26 cellular contexts compared by ENCODE assay signal in genomic region chr2:61582191-61582590, GRCh38. TPM values are rescaled to one million over a fixed set of nuclear protein-coding genes. Genes with fewer than 3 reads are reported as not detected.
DNase-seq lines count a peak whose midpoint lies in the region; ATAC-seq, FAIRE-seq and TF ChIP-seq lines count a peak whose summit lies in the region.
"Had no signal": no experiment of that assay in that cellular context is flagged by ENCODE, and none has a peak within 500 bp of the region (broad histone marks: within the 10 kb centered on the region; RNA-seq: fewer than 3 reads in every experiment).

No MANE protein-coding gene starts in this region.

- H2BK15ac ChIP-seq in H1 (ENCODE audit: low read length) = no peak overlapping the region

- no peak overlapping the region for H2BK12ac ChIP-seq in H1 (ENCODE audit: low read depth, low read length)

- no peak overlapping the region for H3K14ac ChIP-seq in H1 (ENCODE audit: insufficient read length)

- no peaks in the 10 kb centered on the region for H3K27me3 ChIP-seq in GM06990 (replicated peaks; ENCODE audit: control insufficient read depth, insufficient read depth, low read length)
- H3K27me3 ChIP-seq in HUES6 (ENCODE audit: control insufficient read depth, insufficient read depth, low read length) = no peaks in the 10 kb centered on the region
- no peaks in the 10 kb centered on the region for H3K27me3 ChIP-seq in H1 (replicated peaks in 1 of 4; ENCODE audit: control insufficient read depth in 3 of 4, extremely low read depth in 1 of 4, insufficient read depth in 3 of 4, low read length in 3 of 4)
- no peaks in the 10 kb centered on the region for H3K27me3 ChIP-seq in BE2C
- H3K27me3 ChIP-seq: heart right ventricle had no signal

- WGBS in H1 (ENCODE audit: extremely low coverage in 1 of 2, insufficient coverage in 1 of 2, insufficient read length in 1 of 2, insufficient replicate concordance in 2 of 2, low coverage in 1 of 2, low lambda C conversion rate in 2 of 2, missing lambda C conversion rate in 1 of 2), 2 experiments = 11% methylated on average over 3 of the region's 3 CpGs; no CpG with 5 or more reads in 1 of the 2 experiments

- no peak overlapping the region for H4K8ac ChIP-seq in H1 (ENCODE audit: extremely low read depth, insufficient read depth, low read length)

- no peak for ATAC-seq in GM19328 (IDR thresholded peaks at IDR 0.05; ENCODE audit: unreplicated experiment)
- ATAC-seq: heart right ventricle; stimulated activated naive B cell treated with anti-CD40 and anti-IgM and Interleukin-4, amounts not matched to agents 10 μg/mL and 1 μg/mL and 100 μg/mL, for 72 hours; T-cell had no signal

- DNase-seq in GM06990 (ENCODE audit: extremely low read depth, insufficient read length) = peak; percentile 26
- peak in 1 of 2 experiments; percentile 72 for DNase-seq in H1 (ENCODE audit: low read depth in 1 of 2, low spot score in 2 of 2)
- DNase-seq in left kidney (ENCODE audit: low read depth, low spot score) = peak; percentile 9
- DNase-seq in NCI-H1436 (lab: John Stamatoyannopoulos, UW) = no peak
- no peak for DNase-seq in glomerular visceral epithelial cell (ENCODE audit: extremely low spot score)
- no peak for DNase-seq in BE2C
- DNase-seq: activated CD4-positive, alpha-beta T cell treated with anti-CD3 and anti-CD28 coated beads for 1 hour; activated naive CD4-positive, alpha-beta T cell treated with anti-CD3 and anti-CD28 coated beads, Interleukin-2, amount 10 ng/mL, durations not matched to agents 7 days and 5 days; activated T-cell treated with anti-CD3 and anti-CD28 coated beads, Interleukin-2, amount 50 U/mL, for 48 hours; anterior cingulate cortex; caudate nucleus; CD4-positive, CD25-positive, alpha-beta regulatory T cell; dermis blood vessel endothelial cell; GOT3; heart right ventricle; NCI-H2171 treated with DMSO at 0.1 percent for 48 hours; NCI-H82; nucleus accumbens; PC-9; SIG-M5; small intestine; stimulated activated naive B cell treated with anti-CD40 and anti-IgM and Interleukin-4, amounts not matched to agents 10 μg/mL and 1 μg/mL and 100 μg/mL, for 72 hours; T-cell had no signal

- TF ChIP-seq EP300 in H1 (IDR thresholded peaks at IDR 0.05; ENCODE audit: borderline replicate concordance in 1 of 2, low read depth in 2 of 2, low read length in 2 of 2) = peak in 1 of 2 experiments; percentile 79; a peak in 2 of 3 replicates

- no peak overlapping the region for H4K91ac ChIP-seq in H1 (replicated peaks; ENCODE audit: insufficient read length, low read length)

- H3K23me2 ChIP-seq in H1 (ENCODE audit: low read depth, low read length) = no peaks in the 10 kb centered on the region

- no peak overlapping the region for H2BK5ac ChIP-seq in H1 (ENCODE audit: low read depth, low read length)

- peak in 1 of 2 experiments; percentile 10; a peak in 1 of 4 replicates for TF ChIP-seq RAD21 in H1 (IDR thresholded peaks at IDR 0.05 in 1 of 2, conservative IDR thresholded peaks at IDR 0.05 in 1 of 2; ENCODE audit: low read depth in 2 of 2, low read length in 2 of 2)

- POLR2A ChIA-PET in H1 (lab: Charles Lee; ENCODE audit: partially characterized antibody) = interaction anchor here (0.7 to 2.6 kb wide), 7 partner anchors 15 to 106 kb away, joined by 3 to 13 read pairs (median 3); partner anchors contain the start of gene XPO1

- H2AFZ ChIP-seq in H1 (ENCODE audit: low read length) = no peak overlapping the region; the same call in 1 of the 2 replicates
- H2AFZ ChIP-seq: PC-9 had no signal

- no peak overlapping the region for H3K4ac ChIP-seq in H1 (replicated peaks; ENCODE audit: insufficient read length, low read depth, low read length)

- no peaks in the 10 kb centered on the region for H3K9me3 ChIP-seq in HUES6 (ENCODE audit: control insufficient read depth, insufficient read depth, low read depth, low read length)
- H3K9me3 ChIP-seq in H1 (ENCODE audit: insufficient read depth in 2 of 2, low read depth in 1 of 2, low read length in 1 of 2) = no peaks in the 10 kb centered on the region
- no peaks in the 10 kb centered on the region for H3K9me3 ChIP-seq in BE2C
- H3K9me3 ChIP-seq: heart right ventricle had no signal

- FAIRE-seq in H1 (lab: Jason Lieb, UNC) = peak; percentile 90
- FAIRE-seq: endothelial cell of umbilical vein, small intestine had no signal

- H3K36me3 ChIP-seq in GM06990 (ENCODE audit: control insufficient read depth, insufficient read depth, low read length) (no peaks in the 10 kb centered on the region), HUES6 (ENCODE audit: control insufficient read depth, insufficient read depth, low read length) (no peaks in the 10 kb centered on the region), H1 (ENCODE audit: control insufficient read depth in 2 of 4, insufficient read depth in 4 of 4, low read length in 3 of 4) (no peaks in the 10 kb centered on the region), BE2C (no peaks in the 10 kb centered on the region)
- H3K36me3 ChIP-seq: heart right ventricle had no signal

- H2AK5ac ChIP-seq in H1 (ENCODE audit: low read depth, low read length) = no peak overlapping the region

- H3K79me2 ChIP-seq in H1 (ENCODE audit: control insufficient read depth in 1 of 2, insufficient read depth in 2 of 2, low read length in 2 of 2) = no peaks in the 10 kb centered on the region

- TF ChIP-seq CTCF in GM06990 (IDR thresholded peaks at IDR 0.05; ENCODE audit: insufficient read depth, low read length, poor library complexity, severe bottlenecking) (no peak), H1 (IDR thresholded peaks at IDR 0.05; ENCODE audit: control extremely low read depth in 1 of 3, insufficient read depth in 1 of 3, low read depth in 1 of 3, low read length in 3 of 3) (no peak), BE2C (IDR thresholded peaks at IDR 0.05; ENCODE audit: low read depth, low read length) (no peak)

- CTCF ChIA-PET in H1 (lab: Charles Lee; ENCODE audit: partially characterized antibody) = interaction anchor here (0.9 to 1.1 kb wide), 3 partner anchors 16 to 21 kb away, joined by 3 read pairs; no protein-coding TSS in a partner anchor

- TF ChIP-seq POLR2A in H1 (IDR thresholded peaks at IDR 0.05; ENCODE audit: control extremely low read depth in 1 of 2, low read depth in 2 of 2, low read length in 2 of 2) = no peak; a peak in 1 of 3 replicates

- no peak overlapping the region for H2BK120ac ChIP-seq in H1 (replicated peaks; ENCODE audit: low read depth, low read length)

- H2BK20ac ChIP-seq in H1 (ENCODE audit: low read length) = no peak overlapping the region

- no peak overlapping the region; the same call in 1 of the 2 replicates for H3K18ac ChIP-seq in H1 (ENCODE audit: extremely low read depth, low read length)

- peak overlapping the region; percentile 71 for H3K9ac ChIP-seq in HUES6 (ENCODE audit: low read length)
- H3K9ac ChIP-seq in H1 (replicated peaks in 1 of 4; ENCODE audit: extremely low read depth in 1 of 4, low read depth in 3 of 4, low read length in 3 of 4) = peak overlapping the region in 2 of 4 experiments; percentile 11 to 14; a peak in 1 of 7 replicates

- H3K4me3 ChIP-seq in GM06990 (replicated peaks; ENCODE audit: low read depth, low read length) (no peak overlapping the region), HUES6 (ENCODE audit: low read depth, low read length) (no peak overlapping the region), H1 (ENCODE audit: extremely low read depth in 1 of 4, insufficient read depth in 2 of 4, low read depth in 3 of 4, low read length in 4 of 4) (peak overlapping the region in 1 of 4 experiments; percentile 3; a peak in 2 of 8 replicates), BE2C (ENCODE audit: low read depth, low read length) (no peak overlapping the region)
- H3K4me3 ChIP-seq: heart right ventricle, PC-9 had no signal

- H3K4me2 ChIP-seq in H1 (ENCODE audit: insufficient read depth in 1 of 2, low read depth in 2 of 2, low read length in 2 of 2) = peak overlapping the region; percentile 35 to 49; a peak in 3 of 4 replicates
- H3K4me2 ChIP-seq: PC-9 had no signal

- no peak overlapping the region for H3K56ac ChIP-seq in H1 (replicated peaks; ENCODE audit: insufficient read length, low read depth, low read length)

- H4K5ac ChIP-seq in H1 (ENCODE audit: insufficient read length, low read depth, low read length) = peak overlapping the region; percentile 84

- H3K4me1 ChIP-seq in HUES6 (ENCODE audit: control insufficient read depth, insufficient read depth, low read length) = peaks cover 23% of the 10 kb centered on the region
- H3K4me1 ChIP-seq in H1 (replicated peaks in 1 of 4; ENCODE audit: control insufficient read depth in 3 of 4, insufficient read depth in 4 of 4, low read length in 3 of 4) = peaks cover 0 to 13% (median 5%) of the 10 kb centered on the region in 4 experiments; a peak in 4 of 7 replicates
- no peaks in the 10 kb centered on the region for H3K4me1 ChIP-seq in BE2C

- no peaks in the 10 kb centered on the region for H4K20me1 ChIP-seq in H1 (replicated peaks in 1 of 2; ENCODE audit: control insufficient read depth in 1 of 2, insufficient read depth in 2 of 2, low read length in 2 of 2)

- H3K79me1 ChIP-seq in H1 (ENCODE audit: low read depth, low read length) = no peaks in the 10 kb centered on the region

- H3K23ac ChIP-seq in H1 (ENCODE audit: insufficient read length) = no peak overlapping the region

- peak overlapping the region; percentile 92 for H3K27ac ChIP-seq in HUES6 (ENCODE audit: low read depth, low read length)
- peak overlapping the region; percentile 11; the same call in 1 of the 2 replicates for H3K27ac ChIP-seq in H1 (ENCODE audit: low read depth, low read length)
- H3K27ac ChIP-seq: heart right ventricle, PC-9 had no signal

TF ChIP-seq in H1, 55 proteins besides CTCF, POLR2A, EP300 and RAD21 (continues in another document):
- TF ChIP-seq TAF7 (optimal IDR thresholded peaks at IDR 0.05; ENCODE audit: borderline replicate concordance, low read depth, low read length) = no peak
- peak; percentile 70 for TF ChIP-seq JUN (IDR thresholded peaks at IDR 0.05; ENCODE audit: low read depth, low read length)
- no peak for TF ChIP-seq SP4 (IDR thresholded peaks at IDR 0.05; ENCODE audit: low read length)
- TF ChIP-seq TCF12 (IDR thresholded peaks at IDR 0.05; ENCODE audit: low read depth, low read length) = no peak
- no peak for TF ChIP-seq FOSL1 (IDR thresholded peaks at IDR 0.05; ENCODE audit: insufficient read depth, low read depth, low read length)
- peak; percentile 85; the same call in 1 of the 2 replicates for TF ChIP-seq SP1 (IDR thresholded peaks at IDR 0.05; ENCODE audit: low read depth, low read length)
- TF ChIP-seq RBBP5 (IDR thresholded peaks at IDR 0.05; ENCODE audit: borderline replicate concordance, low read depth, low read length) = no peak

RNA-seq across cellular contexts. Expression of gene XPO1, which starts 44.0 kb away (rescaled TPM):
- 290 and 296 TPM in 2 replicates for total RNA-seq in H1 (2021; fragmentation: NEBNext Ultra II Directional; extraction: Animal tissue kit (Norgen Biotek cat#: 25700))
- 65.7 and 110 TPM in 2 replicates for polyA plus RNA-seq in H1 (2011; rRNA removed)
- polyA plus RNA-seq in H1 (2011; cell fraction: cytosol; rRNA removed) = 129 TPM
- polyA plus RNA-seq in H1 (2011; cell fraction: nucleus; rRNA removed) = 58.0 TPM
- 104 to 197 TPM (median 129 TPM) in 4 replicates for polyA plus RNA-seq in H1 (2012, experiment 1 of 2)
- polyA plus RNA-seq in H1 (2012, experiment 2 of 2) = 21.1 TPM
- 157 TPM for polyA plus RNA-seq in H1 (2013, experiment 1 of 2)
- polyA plus RNA-seq in H1 (2013, experiment 2 of 2) = 153 TPM
- polyA minus RNA-seq in H1 (2011; rRNA and poly(A)+ RNA removed) = 210 and 289 TPM in 2 replicates
- 137 TPM for polyA minus RNA-seq in H1 (2011; cell fraction: cytosol; rRNA and poly(A)+ RNA removed)
- 256 TPM for polyA minus RNA-seq in H1 (2011; cell fraction: nucleus; rRNA and poly(A)+ RNA removed)
- 52.7 TPM for polyA plus RNA-seq in BE2C (2012; ENCODE audit: insufficient read depth, insufficient read length, low read depth)

Comparison
In these comparisons a context has a peak if more than half of its experiments do, and no peak if none do; other contexts are left out.
1. DNase-seq: peak in GM06990 (single experiment) and left kidney (single experiment); none in NCI-H1436 (single experiment), glomerular visceral epithelial cell (single experiment) and BE2C (single experiment).